In genomic region chr3:108477511-108478147, GRCh38 we compare ENCODE assay signal across 1 cellular context.
TF ChIP-seq lines count a peak whose summit lies in the region.

No MANE protein-coding gene starts in this region.

TF ChIP-seq in H1, 55 proteins besides CTCF, POLR2A, EP300 and RAD21:
- TF ChIP-seq EGR1 (IDR thresholded peaks at IDR 0.05; ENCODE audit: borderline replicate concordance, low read depth, low read length) (no peak), RBBP5 (IDR thresholded peaks at IDR 0.05; ENCODE audit: borderline replicate concordance, low read depth, low read length) (no peak), HDAC2 (IDR thresholded peaks at IDR 0.05; ENCODE audit: borderline replicate concordance in 1 of 2, low read depth in 2 of 2, low read length in 2 of 2) (no peak), BACH1 (IDR thresholded peaks at IDR 0.05; ENCODE audit: low read length) (no peak), KDM1A (IDR thresholded peaks at IDR 0.05; ENCODE audit: borderline replicate concordance, low read length) (no peak), SIRT6 (IDR thresholded peaks at IDR 0.05; ENCODE audit: low read length) (no peak), CHD2 (IDR thresholded peaks at IDR 0.05; ENCODE audit: low read length) (no peak), FOSL1 (IDR thresholded peaks at IDR 0.05; ENCODE audit: insufficient read depth, low read depth, low read length) (no peak), TAF7 (optimal IDR thresholded peaks at IDR 0.05; ENCODE audit: borderline replicate concordance, low read depth, low read length) (no peak), SUZ12 (IDR thresholded peaks at IDR 0.05; ENCODE audit: low read length) (no peak), HDAC6 (IDR thresholded peaks at IDR 0.05; ENCODE audit: low read depth, low read length) (no peak), RXRA (IDR thresholded peaks at IDR 0.05; ENCODE audit: insufficient read depth, low read depth, low read length) (no peak), SP2 (IDR thresholded peaks at IDR 0.05; ENCODE audit: low read length) (no peak), GABPA (IDR thresholded peaks at IDR 0.05; ENCODE audit: borderline replicate concordance, insufficient read depth, low read length) (no peak)
